ENCODE assay signal across 13 cellular contexts in genomic region chr12:131901431-131902331, GRCh38. TPM values are rescaled to one million over a fixed set of nuclear protein-coding genes. Genes with fewer than 3 reads are reported as not detected.
DNase-seq lines count a peak whose midpoint lies in the region; ATAC-seq, FAIRE-seq and TF ChIP-seq lines count a peak whose summit lies in the region.
"Had no signal": no experiment of that assay in that cellular context is flagged by ENCODE, and none has a peak within 500 bp of the region (broad histone marks: within the 10 kb centered on the region; RNA-seq: fewer than 3 reads in every experiment).

No MANE protein-coding gene starts in this region.

- no peak overlapping the region for H3K9ac ChIP-seq in PC-3 (ENCODE audit: low read length)

- H3K4me1 ChIP-seq in A549 (peaks cover 57% of the 10 kb centered on the region), PC-3 (ENCODE audit: insufficient read depth, low read length) (peaks cover 9% of the 10 kb centered on the region), osteoblast (ENCODE audit: insufficient read depth, low read length) (peaks cover 2% of the 10 kb centered on the region), esophagus muscularis mucosa (peaks cover 74 to 96% (median 91%) of the 10 kb centered on the region in 4 donors)

- H2AFZ ChIP-seq in PC-3 (ENCODE audit: low read length) = no peak overlapping the region
- H2AFZ ChIP-seq in osteoblast (ENCODE audit: low read length) = no peak overlapping the region

- POLR2A ChIA-PET in A549 (lab: Yijun Ruan, JAX) (no interaction called here), PC-3 (lab: Charles Lee; ENCODE audit: unreplicated experiment) (no interaction called here)

- no peak for FAIRE-seq in A549 (lab: Jason Lieb, UNC)
- FAIRE-seq: islet of Langerhans had no signal

- no peak for TF ChIP-seq RAD21 in A549 (conservative IDR thresholded peaks at IDR 0.05 in 1 of 2, IDR thresholded peaks at IDR 0.05 in 1 of 2)

- TF ChIP-seq EP300 in A549 (IDR thresholded peaks at IDR 0.05) (no peak), esophagus muscularis mucosa (IDR thresholded peaks at IDR 0.05) (no peak)

- H4K20me1 ChIP-seq in PC-3 (ENCODE audit: low read length) = peaks cover 6% of the 10 kb centered on the region; the same call in 1 of the 2 replicates
- H4K20me1 ChIP-seq in osteoblast (ENCODE audit: insufficient read depth, low read length) = peaks cover 54% of the 10 kb centered on the region

- no TSS peak for BruUV-seq in PC-3 (replicated peaks; lab: Mats Ljungman, UMichigan)

- H3K36me3 ChIP-seq in PC-3 (ENCODE audit: low read depth, low read length) (no peaks in the 10 kb centered on the region), osteoblast (ENCODE audit: insufficient read depth, low read length) (peaks cover 7% of the 10 kb centered on the region), esophagus muscularis mucosa (peaks cover under 1 to 52% (median 31%) of the 10 kb centered on the region in 4 donors)

- TF ChIP-seq POLR2A in A549 (IDR thresholded peaks at IDR 0.05; ENCODE audit: low read length) = no peak
- TF ChIP-seq POLR2A in esophagus muscularis mucosa (IDR thresholded peaks at IDR 0.05; ENCODE audit: low read depth) = no peak

- ATAC-seq in A549 (peak; percentile 13 to 23; a peak in 5 of 6 replicates), PC-3 (peak; percentile 61), Right ventricle myocardium superior (ENCODE audit: poor library complexity) (peak; percentile 73), HG02798 (IDR thresholded peaks at IDR 0.05; ENCODE audit: poor library complexity, unreplicated experiment) (no peak), GM21360 (IDR thresholded peaks at IDR 0.05; ENCODE audit: unreplicated experiment) (no peak)

- H3K79me2 ChIP-seq in PC-3 (ENCODE audit: low read length) (peaks cover 61% of the 10 kb centered on the region), osteoblast (ENCODE audit: insufficient read depth, low read length) (peaks cover 45% of the 10 kb centered on the region)

- no peaks in the 10 kb centered on the region for H3K9me3 ChIP-seq in A549
- no peaks in the 10 kb centered on the region for H3K9me3 ChIP-seq in PC-3 (ENCODE audit: low read length)
- H3K9me3 ChIP-seq in osteoblast (ENCODE audit: low read depth, low read length) = no peaks in the 10 kb centered on the region
- no peaks in the 10 kb centered on the region for H3K9me3 ChIP-seq in esophagus muscularis mucosa

- no peaks in the 10 kb centered on the region for H3K9me2 ChIP-seq in PC-3 (replicated peaks; ENCODE audit: low read length)

- DNase-seq in A549 (ENCODE audit: low read depth in 1 of 2, low spot score in 1 of 2) = peak in 1 of 2 experiments; percentile 21
- DNase-seq in PC-3 = no peak
- DNase-seq in Right ventricle myocardium superior = peak; percentile 79
- DNase-seq in osteoblast (ENCODE audit: insufficient read length, low spot score, missing footprints) = peak; percentile 81
- DNase-seq in NCI-H1105 treated with DMSO at 0.1 percent for 48 hours (lab: John Stamatoyannopoulos, UW) = no peak
- DNase-seq in esophagus muscularis mucosa (ENCODE audit: extremely low spot score) = no peak
- DNase-seq: activated CD8-positive, alpha-beta memory T cell treated with anti-CD3 and anti-CD28 coated beads for 24 hours; effector CD4-positive, alpha-beta T cell; foreskin melanocyte; NCI-H2171 treated with DMSO at 0.1 percent for 48 hours had no signal

- H3F3A ChIP-seq in PC-3 (ENCODE audit: low read length, unreplicated experiment) = no peaks in the 10 kb centered on the region

- CTCF ChIA-PET in A549 (lab: Yijun Ruan, JAX) (interaction anchor here (0.6 to 1.3 kb wide), 8 partner anchors 18 to 139 kb away, joined by 3 to 4 read pairs (median 4); partner anchors contain the start of gene EP400), PC-3 (lab: Charles Lee) (interaction anchor here (0.6 kb wide), 1 partner anchor 94 kb away, joined by 3 read pairs; no protein-coding TSS in a partner anchor)

- no peak for TF ChIP-seq CTCF in A549 (IDR thresholded peaks at IDR 0.05)
- no peak for TF ChIP-seq CTCF in PC-3 (conservative IDR thresholded peaks at IDR 0.05; ENCODE audit: low read depth, low read length)
- TF ChIP-seq CTCF in osteoblast (IDR thresholded peaks at IDR 0.05; ENCODE audit: extremely low read depth, low read depth, low read length) = no peak
- no peak for TF ChIP-seq CTCF in esophagus muscularis mucosa (IDR thresholded peaks at IDR 0.05)

- intact Hi-C loops in PC-3 (cut with micrococcal nuclease) (no loop called here), Right ventricle myocardium superior (cut with DNase I) (no loop called here), esophagus muscularis mucosa (cut with DNase I) (no loop called here)

- H3K27ac ChIP-seq in A549 (peak overlapping the region in 1 of 2 experiments; percentile 68; a peak in 2 of 6 replicates), PC-3 (ENCODE audit: low read length) (no peak overlapping the region), osteoblast (ENCODE audit: low read depth, low read length) (no peak overlapping the region), esophagus muscularis mucosa (replicated peaks in 1 of 4) (peak overlapping the region in 2 of 4 donors; percentile 9 to 30)

- H3K27me3 ChIP-seq in PC-3 (ENCODE audit: low read length) = no peaks in the 10 kb centered on the region
- no peaks in the 10 kb centered on the region for H3K27me3 ChIP-seq in osteoblast (ENCODE audit: insufficient read depth, low read length)
- no peaks in the 10 kb centered on the region for H3K27me3 ChIP-seq in esophagus muscularis mucosa

- H3K4me3 ChIP-seq in A549 = no peak overlapping the region
- H3K4me3 ChIP-seq in PC-3 (ENCODE audit: low read length) = no peak overlapping the region
- no peak overlapping the region for H3K4me3 ChIP-seq in osteoblast (ENCODE audit: insufficient read depth, low read length)
- peak overlapping the region in 2 of 4 donors; percentile 2 to 11 for H3K4me3 ChIP-seq in esophagus muscularis mucosa

- H3K4me2 ChIP-seq in A549 = peak overlapping the region; percentile 3; the same call in 1 of the 3 replicates
- no peak overlapping the region for H3K4me2 ChIP-seq in PC-3 (ENCODE audit: low read length)
- no peak overlapping the region for H3K4me2 ChIP-seq in osteoblast (ENCODE audit: insufficient read depth, low read length)

- 81% methylated on average over 29 of the region's 30 CpGs for WGBS in A549 (ENCODE audit: missing lambda C conversion rate)
- WGBS in esophagus muscularis mucosa = 78% methylated on average over 25 of the region's 30 CpGs

TF ChIP-seq in A549, 52 proteins besides CTCF, POLR2A, EP300 and RAD21 (continues in another document):
- TF ChIP-seq JUN (IDR thresholded peaks at IDR 0.05) (no peak), MAX (IDR thresholded peaks at IDR 0.05) (no peak), TFCP2L1 (CRISPR knock-in tag; IDR thresholded peaks at IDR 0.05) (no peak), NPAS2 (CRISPR knock-in tag; IDR thresholded peaks at IDR 0.05; ENCODE audit: borderline replicate concordance) (no peak), RCOR1 (IDR thresholded peaks at IDR 0.05; ENCODE audit: low read depth, low read length) (no peak), ELK1 (IDR thresholded peaks at IDR 0.05; ENCODE audit: low read depth, low read length) (no peak), HDAC2 (IDR thresholded peaks at IDR 0.05) (no peak), ESRRA (IDR thresholded peaks at IDR 0.05; ENCODE audit: borderline replicate concordance, low read length) (no peak)

RNA-seq across cellular contexts. Expression of gene ULK1, which starts 7.3 kb away (rescaled TPM):
- polyA plus RNA-seq in A549 (2011; rRNA removed) (15.1 and 18.4 TPM in 2 replicates), A549 (2017; fragmentation: RNase III; extraction: RNeasy Plus Mini Kit Qiagen cat#74134 plus additional on column Dnase treatment) (37.7 to 49.2 TPM (median 46.2 TPM) in 3 replicates)
- 43.7 and 65.4 TPM in 2 replicates for polyA plus RNA-seq in A549 (2012; cell fraction: cytosol; rRNA removed)
- polyA plus RNA-seq in A549 (2012; cell fraction: nucleus; rRNA removed) = 271 and 363 TPM in 2 replicates
- 13.4 and 13.5 TPM in 2 replicates for polyA minus RNA-seq in A549 (2011; rRNA and poly(A)+ RNA removed)
- total RNA-seq in PC-3 (2014; rRNA removed) (15.7 and 29.5 TPM in 2 replicates), Right ventricle myocardium superior (49.8 TPM), osteoblast (13.3 and 14.1 TPM in 2 replicates), esophagus muscularis mucosa (10 to 100 TPM; 18.4 to 37.5 (median 26.9) TPM)

RNA-seq across cellular contexts. Expression of gene PUS1, which starts 27.4 kb away (rescaled TPM):
- polyA plus RNA-seq in A549 (2011; rRNA removed) (47.9 and 62.8 TPM in 2 replicates), A549 (2017; fragmentation: RNase III; extraction: RNeasy Plus Mini Kit Qiagen cat#74134 plus additional on column Dnase treatment) (50.3 to 55.0 TPM (median 51.1 TPM) in 3 replicates)
- 173 and 184 TPM in 2 replicates for polyA plus RNA-seq in A549 (2012; cell fraction: cytosol; rRNA removed)
- polyA plus RNA-seq in A549 (2012; cell fraction: nucleus; rRNA removed) = 253 and 289 TPM in 2 replicates
- polyA minus RNA-seq in A549 (2011; rRNA and poly(A)+ RNA removed) = 50.5 and 54.5 TPM in 2 replicates
- total RNA-seq in PC-3 (2014; rRNA removed) (74.0 TPM in 2 replicates), Right ventricle myocardium superior (5.8 TPM), osteoblast (6.5 and 7.6 TPM in 2 replicates), esophagus muscularis mucosa (10 to 100 TPM; 14.7 to 23.3 (median 19.5) TPM)

RNA-seq across cellular contexts. Expression of gene EP400, which starts 48.1 kb away (rescaled TPM):
- polyA plus RNA-seq in A549 (2011; rRNA removed) (9.7 and 18.5 TPM in 2 replicates), A549 (2017; fragmentation: RNase III; extraction: RNeasy Plus Mini Kit Qiagen cat#74134 plus additional on column Dnase treatment) (14.9 to 18.0 TPM (median 15.2 TPM) in 3 replicates)
- 9.4 and 11.5 TPM in 2 replicates for polyA plus RNA-seq in A549 (2012; cell fraction: cytosol; rRNA removed)
- polyA plus RNA-seq in A549 (2012; cell fraction: nucleus; rRNA removed) = 35.1 and 46.1 TPM in 2 replicates
- polyA minus RNA-seq in A549 (2011; rRNA and poly(A)+ RNA removed) = 21.2 and 25.8 TPM in 2 replicates
- total RNA-seq in PC-3 (2014; rRNA removed) (20.2 and 30.5 TPM in 2 replicates), Right ventricle myocardium superior (12.3 TPM), osteoblast (14.4 and 14.5 TPM in 2 replicates), esophagus muscularis mucosa (10 to 100 TPM; 16.9 to 31.1 (median 22.4) TPM)

Comparison
In these comparisons a context has a peak if more than half of its experiments do, and no peak if none do; other contexts are left out.
1. ATAC-seq: peak in A549 (2 of 2), PC-3 (single experiment) and Right ventricle myocardium superior (single experiment); none in HG02798 (single experiment) and GM21360 (single experiment).
2. DNase-seq: peak in Right ventricle myocardium superior (single experiment) and osteoblast (single experiment); none in PC-3 (single experiment), NCI-H1105 treated with DMSO at 0.1 percent for 48 hours (single experiment) and esophagus muscularis mucosa (single experiment).